1 cellular context compared by ENCODE assay signal in the genomic region with DNA sequence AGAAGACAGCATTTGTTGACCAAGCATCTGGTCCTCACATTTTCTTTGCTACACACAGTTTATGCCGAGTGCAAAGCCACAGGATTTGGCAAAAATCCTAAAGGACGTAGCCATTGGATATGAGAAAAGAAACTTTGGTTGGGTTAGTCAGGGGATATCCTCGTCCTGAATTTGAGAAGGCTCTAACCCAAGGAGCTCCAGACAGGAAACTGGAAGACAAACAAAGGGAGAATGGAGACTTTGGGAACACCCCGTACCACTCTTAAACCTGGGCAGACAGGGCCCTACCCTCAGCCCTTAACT.
TF ChIP-seq lines count a peak whose summit lies in the region.

No MANE protein-coding gene starts in this region.

TF ChIP-seq in GM23338, 12 proteins besides CTCF, POLR2A, EP300 and RAD21:
- TF ChIP-seq STAT1 (IDR thresholded peaks at IDR 0.05; ENCODE audit: unreplicated experiment) = no peak
- TF ChIP-seq, protein P1, sequence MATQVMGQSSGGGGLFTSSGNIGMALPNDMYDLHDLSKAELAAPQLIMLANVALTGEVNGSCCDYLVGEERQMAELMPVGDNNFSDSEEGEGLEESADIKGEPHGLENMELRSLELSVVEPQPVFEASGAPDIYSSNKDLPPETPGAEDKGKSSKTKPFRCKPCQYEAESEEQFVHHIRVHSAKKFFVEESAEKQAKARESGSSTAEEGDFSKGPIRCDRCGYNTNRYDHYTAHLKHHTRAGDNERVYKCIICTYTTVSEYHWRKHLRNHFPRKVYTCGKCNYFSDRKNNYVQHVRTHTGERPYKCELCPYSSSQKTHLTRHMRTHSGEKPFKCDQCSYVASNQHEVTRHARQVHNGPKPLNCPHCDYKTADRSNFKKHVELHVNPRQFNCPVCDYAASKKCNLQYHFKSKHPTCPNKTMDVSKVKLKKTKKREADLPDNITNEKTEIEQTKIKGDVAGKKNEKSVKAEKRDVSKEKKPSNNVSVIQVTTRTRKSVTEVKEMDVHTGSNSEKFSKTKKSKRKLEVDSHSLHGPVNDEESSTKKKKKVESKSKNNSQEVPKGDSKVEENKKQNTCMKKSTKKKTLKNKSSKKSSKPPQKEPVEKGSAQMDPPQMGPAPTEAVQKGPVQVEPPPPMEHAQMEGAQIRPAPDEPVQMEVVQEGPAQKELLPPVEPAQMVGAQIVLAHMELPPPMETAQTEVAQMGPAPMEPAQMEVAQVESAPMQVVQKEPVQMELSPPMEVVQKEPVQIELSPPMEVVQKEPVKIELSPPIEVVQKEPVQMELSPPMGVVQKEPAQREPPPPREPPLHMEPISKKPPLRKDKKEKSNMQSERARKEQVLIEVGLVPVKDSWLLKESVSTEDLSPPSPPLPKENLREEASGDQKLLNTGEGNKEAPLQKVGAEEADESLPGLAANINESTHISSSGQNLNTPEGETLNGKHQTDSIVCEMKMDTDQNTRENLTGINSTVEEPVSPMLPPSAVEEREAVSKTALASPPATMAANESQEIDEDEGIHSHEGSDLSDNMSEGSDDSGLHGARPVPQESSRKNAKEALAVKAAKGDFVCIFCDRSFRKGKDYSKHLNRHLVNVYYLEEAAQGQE (IDR thresholded peaks at IDR 0.05; ENCODE audit: unreplicated experiment) = no peak
- no peak for TF ChIP-seq ZNF114 (CRISPR knock-in tag; IDR thresholded peaks at IDR 0.05)
- TF ChIP-seq EZH2 (IDR thresholded peaks at IDR 0.05; ENCODE audit: low read depth, unreplicated experiment) = no peak
- TF ChIP-seq ZNF462 (CRISPR knock-in tag; IDR thresholded peaks at IDR 0.05) = no peak
- TF ChIP-seq JUNB (IDR thresholded peaks at IDR 0.05; ENCODE audit: unreplicated experiment) = no peak
- TF ChIP-seq POLR2AphosphoS5 (IDR thresholded peaks at IDR 0.05; ENCODE audit: low read depth) = no peak
- TF ChIP-seq, protein P2, sequence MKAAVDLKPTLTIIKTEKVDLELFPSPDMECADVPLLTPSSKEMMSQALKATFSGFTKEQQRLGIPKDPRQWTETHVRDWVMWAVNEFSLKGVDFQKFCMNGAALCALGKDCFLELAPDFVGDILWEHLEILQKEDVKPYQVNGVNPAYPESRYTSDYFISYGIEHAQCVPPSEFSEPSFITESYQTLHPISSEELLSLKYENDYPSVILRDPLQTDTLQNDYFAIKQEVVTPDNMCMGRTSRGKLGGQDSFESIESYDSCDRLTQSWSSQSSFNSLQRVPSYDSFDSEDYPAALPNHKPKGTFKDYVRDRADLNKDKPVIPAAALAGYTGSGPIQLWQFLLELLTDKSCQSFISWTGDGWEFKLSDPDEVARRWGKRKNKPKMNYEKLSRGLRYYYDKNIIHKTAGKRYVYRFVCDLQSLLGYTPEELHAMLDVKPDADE (IDR thresholded peaks at IDR 0.05) = no peak
- no peak for TF ChIP-seq ZNF331 (CRISPR knock-in tag; IDR thresholded peaks at IDR 0.05; ENCODE audit: low read depth)
- TF ChIP-seq CREB1 (CRISPR knock-in tag; IDR thresholded peaks at IDR 0.05; ENCODE audit: low read depth) = no peak
- no peak for TF ChIP-seq EZH2phosphoT487 (IDR thresholded peaks at IDR 0.05; ENCODE audit: unreplicated experiment)
- no peak for TF ChIP-seq NANOG (IDR thresholded peaks at IDR 0.05; ENCODE audit: borderline replicate concordance)
